In the genomic region with DNA sequence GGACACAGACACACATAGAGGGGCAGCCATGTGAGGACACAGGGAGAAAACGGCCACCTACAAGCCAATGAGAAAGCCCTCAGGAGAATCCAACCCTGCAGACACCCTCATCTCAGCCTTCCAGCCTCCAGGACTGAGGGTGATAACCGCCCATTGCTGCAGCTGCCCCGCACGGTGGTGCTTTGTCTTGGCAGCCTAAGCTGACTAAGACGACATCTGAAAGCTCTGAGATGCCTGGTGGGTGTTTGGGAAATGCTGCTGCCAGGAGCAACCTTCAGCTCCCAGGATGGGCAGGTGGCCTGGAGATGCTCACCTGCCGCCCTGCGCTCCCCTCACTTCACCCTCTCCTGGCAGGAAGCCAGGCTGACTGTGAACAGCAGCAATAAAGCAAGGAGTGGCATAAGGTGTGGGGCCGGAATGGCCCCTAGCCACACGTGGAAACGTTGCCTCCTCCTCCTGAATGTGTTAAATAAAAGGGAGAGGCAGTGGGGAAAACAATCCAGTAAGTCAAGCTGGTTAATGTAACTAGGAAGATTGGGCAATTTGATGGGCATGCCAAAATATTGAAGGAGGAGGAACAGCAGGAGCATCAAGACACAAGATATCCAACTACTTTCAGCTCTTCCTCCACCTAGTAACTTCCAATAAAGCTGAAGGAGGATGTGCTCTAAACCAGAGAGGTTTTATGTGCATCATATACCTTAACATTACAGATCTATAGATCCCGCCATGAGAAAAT, we compare ENCODE assay signal across 15 cellular contexts.
DNase-seq lines count a peak whose midpoint lies in the region; ATAC-seq and TF ChIP-seq lines count a peak whose summit lies in the region.
"Had no signal": no experiment of that assay in that cellular context is flagged by ENCODE, and none has a peak within 500 bp of the region (broad histone marks: within the 10 kb centered on the region; RNA-seq: fewer than 3 reads in every experiment).

No MANE protein-coding gene starts in this region.

- H3K36me3 ChIP-seq in upper lobe of right lung = no peaks in the 10 kb centered on the region
- no peaks in the 10 kb centered on the region for H3K36me3 ChIP-seq in BE2C
- H3K36me3 ChIP-seq in Caco-2 (ENCODE audit: control insufficient read depth, insufficient read depth, low read length) = no peaks in the 10 kb centered on the region; the same call in 1 of the 2 replicates
- H3K36me3 ChIP-seq: tibial nerve had no signal

- peaks cover 88% of the 10 kb centered on the region for H3K36me3 Mint-ChIP-seq in Caco-2 (ENCODE audit: insufficient read depth, unreplicated experiment)

- H3K27me3 ChIP-seq in upper lobe of right lung (no peaks in the 10 kb centered on the region), BE2C (no peaks in the 10 kb centered on the region), Caco-2 (replicated peaks; ENCODE audit: control insufficient read depth, insufficient read depth, low read length) (no peaks in the 10 kb centered on the region)
- H3K27me3 ChIP-seq: pancreas, tibial nerve had no signal

- no peak overlapping the region for H3K4me3 ChIP-seq in upper lobe of right lung
- H3K4me3 ChIP-seq in BE2C (ENCODE audit: low read depth, low read length) = no peak overlapping the region
- no peak overlapping the region for H3K4me3 ChIP-seq in Caco-2 (ENCODE audit: low read depth, low read length)
- H3K4me3 ChIP-seq: pancreas, tibial nerve had no signal

- ATAC-seq in left ventricle myocardium superior = no peak
- peak; percentile 92 for ATAC-seq in left colon
- no peak for ATAC-seq in upper lobe of right lung
- no peak for ATAC-seq in HG02763 (IDR thresholded peaks at IDR 0.05; ENCODE audit: unreplicated experiment)

- DNase-seq in cardiac septum (ENCODE audit: low spot score) (peak; percentile 71), left ventricle myocardium superior (no peak), NCI-H510A treated with DMSO at 0.1 percent for 48 hours (lab: John Stamatoyannopoulos, UW) (peak; percentile 94), left colon (peak; percentile 87 to 89), upper lobe of right lung (peak; percentile 52), BE2C (no peak), Caco-2 (no peak)
- DNase-seq: activated CD4-positive, alpha-beta T cell treated with anti-CD3 and anti-CD28 coated beads, Interleukin-2, amount 10 ng/mL, durations not matched to agents 24 days and 14 days; effector memory CD4-positive, alpha-beta T cell had no signal

- CTCF ChIA-PET in Caco-2 (lab: Charles Lee) = no interaction called here

- no peak overlapping the region for H3K27ac ChIP-seq in upper lobe of right lung
- H3K27ac ChIP-seq: HL-60 had no signal

- POLR2A ChIA-PET in Caco-2 (lab: Charles Lee) = no interaction called here

- H3K9me3 ChIP-seq in upper lobe of right lung (no peaks in the 10 kb centered on the region), BE2C (no peaks in the 10 kb centered on the region), Caco-2 (no peaks in the 10 kb centered on the region)
- H3K9me3 ChIP-seq: pancreas, tibial nerve had no signal

- no peak overlapping the region for H3K4me3 Mint-ChIP-seq in Caco-2 (ENCODE audit: unreplicated experiment)
- H3K4me3 Mint-ChIP-seq: activated CD4-positive, alpha-beta T cell treated with anti-CD3 and anti-CD28 coated beads, Interleukin-2, amount 10 ng/mL, durations not matched to agents 24 days and 14 days; activated T-helper 1 cell treated with anti-CD3 and anti-CD28 coated beads, Interleukin-12 subunit alpha, Interleukin-12 subunit beta, Interleukin-2, Interleukin-4 antibody, amounts not matched to agents 30 ng/mL and 10 ng/mL and 1 ng/mL, durations not matched to agents 14 hours and 24 hours and 36 hours; T-helper 1 cell treated with Interleukin-12 subunit alpha and Interleukin-12 subunit beta and Interleukin-4 antibody, amounts not matched to agents 30 μg/mL and 1 μg/mL, for 36 hours had no signal

- H3K4me1 ChIP-seq in upper lobe of right lung (peaks cover 37% of the 10 kb centered on the region), BE2C (no peaks in the 10 kb centered on the region), Caco-2 (peaks cover 3% of the 10 kb centered on the region; the same call in 1 of the 2 replicates)

- intact Hi-C loops in cardiac septum (cut with DNase I) = no loop called here
- intact Hi-C loops in left ventricle myocardium superior (cut with micrococcal nuclease) = no loop called here
- intact Hi-C loops in left colon (cut with DNase I, micrococcal nuclease) = no loop called here
- intact Hi-C loops in upper lobe of right lung (cut with DNase I) = no loop called here
- intact Hi-C loops in Caco-2 (cut with micrococcal nuclease; ENCODE audit: unreplicated experiment) = no loop called here

- no TSS peak for BruUV-seq in Caco-2 (replicated peaks; lab: Mats Ljungman, UMichigan)

- no peak for TF ChIP-seq CTCF in upper lobe of right lung (IDR thresholded peaks at IDR 0.05)
- TF ChIP-seq CTCF in BE2C (IDR thresholded peaks at IDR 0.05; ENCODE audit: low read depth, low read length) = no peak
- no peak for TF ChIP-seq CTCF in Caco-2 (IDR thresholded peaks at IDR 0.05; ENCODE audit: insufficient read depth in 1 of 2, low read depth in 1 of 2, low read length in 1 of 2, severe bottlenecking in 1 of 2, unreplicated experiment in 1 of 2)

- peaks cover 47% of the 10 kb centered on the region for H3K4me1 Mint-ChIP-seq in Caco-2 (ENCODE audit: low read depth, unreplicated experiment)
- H3K4me1 Mint-ChIP-seq: activated CD4-positive, alpha-beta T cell treated with anti-CD3 and anti-CD28 coated beads, Interleukin-2, amount 10 ng/mL, durations not matched to agents 24 days and 14 days had no signal

- no peak overlapping the region for H3K27ac Mint-ChIP-seq in Caco-2 (ENCODE audit: unreplicated experiment)
- H3K27ac Mint-ChIP-seq: activated CD4-positive, alpha-beta T cell treated with anti-CD3 and anti-CD28 coated beads, Interleukin-2, amount 10 ng/mL, durations not matched to agents 24 days and 14 days; activated T-helper 1 cell treated with anti-CD3 and anti-CD28 coated beads, Interleukin-12 subunit alpha, Interleukin-12 subunit beta, Interleukin-2, Interleukin-4 antibody, amounts not matched to agents 30 ng/mL and 10 ng/mL and 1 ng/mL, durations not matched to agents 14 hours and 24 hours and 36 hours; T-helper 1 cell treated with Interleukin-12 subunit alpha and Interleukin-12 subunit beta and Interleukin-4 antibody, amounts not matched to agents 30 μg/mL and 1 μg/mL, for 36 hours had no signal

- no peaks in the 10 kb centered on the region for H3K27me3 Mint-ChIP-seq in Caco-2 (ENCODE audit: insufficient read depth, unreplicated experiment)
- H3K27me3 Mint-ChIP-seq: activated CD4-positive, alpha-beta T cell treated with anti-CD3 and anti-CD28 coated beads, Interleukin-2, amount 10 ng/mL, durations not matched to agents 24 days and 14 days had no signal

- H3K9me3 Mint-ChIP-seq in Caco-2 (ENCODE audit: unreplicated experiment) = no peaks in the 10 kb centered on the region
- H3K9me3 Mint-ChIP-seq: activated CD4-positive, alpha-beta T cell treated with anti-CD3 and anti-CD28 coated beads, Interleukin-2, amount 10 ng/mL, durations not matched to agents 24 days and 14 days; activated T-helper 1 cell treated with anti-CD3 and anti-CD28 coated beads, Interleukin-12 subunit alpha, Interleukin-12 subunit beta, Interleukin-2, Interleukin-4 antibody, amounts not matched to agents 30 ng/mL and 10 ng/mL and 1 ng/mL, durations not matched to agents 14 hours and 24 hours and 36 hours; T-helper 1 cell treated with Interleukin-12 subunit alpha and Interleukin-12 subunit beta and Interleukin-4 antibody, amounts not matched to agents 30 μg/mL and 1 μg/mL, for 36 hours had no signal

Comparison
In these comparisons a context has a peak if more than half of its experiments do, and no peak if none do; other contexts are left out.
1. DNase-seq: peak in cardiac septum (single experiment), NCI-H510A treated with DMSO at 0.1 percent for 48 hours (single experiment), left colon (2 of 2) and upper lobe of right lung (single experiment); none in left ventricle myocardium superior (single experiment), BE2C (single experiment) and Caco-2 (0 of 2).